ENCODE assay signal across 19 cellular contexts in the genomic region with DNA sequence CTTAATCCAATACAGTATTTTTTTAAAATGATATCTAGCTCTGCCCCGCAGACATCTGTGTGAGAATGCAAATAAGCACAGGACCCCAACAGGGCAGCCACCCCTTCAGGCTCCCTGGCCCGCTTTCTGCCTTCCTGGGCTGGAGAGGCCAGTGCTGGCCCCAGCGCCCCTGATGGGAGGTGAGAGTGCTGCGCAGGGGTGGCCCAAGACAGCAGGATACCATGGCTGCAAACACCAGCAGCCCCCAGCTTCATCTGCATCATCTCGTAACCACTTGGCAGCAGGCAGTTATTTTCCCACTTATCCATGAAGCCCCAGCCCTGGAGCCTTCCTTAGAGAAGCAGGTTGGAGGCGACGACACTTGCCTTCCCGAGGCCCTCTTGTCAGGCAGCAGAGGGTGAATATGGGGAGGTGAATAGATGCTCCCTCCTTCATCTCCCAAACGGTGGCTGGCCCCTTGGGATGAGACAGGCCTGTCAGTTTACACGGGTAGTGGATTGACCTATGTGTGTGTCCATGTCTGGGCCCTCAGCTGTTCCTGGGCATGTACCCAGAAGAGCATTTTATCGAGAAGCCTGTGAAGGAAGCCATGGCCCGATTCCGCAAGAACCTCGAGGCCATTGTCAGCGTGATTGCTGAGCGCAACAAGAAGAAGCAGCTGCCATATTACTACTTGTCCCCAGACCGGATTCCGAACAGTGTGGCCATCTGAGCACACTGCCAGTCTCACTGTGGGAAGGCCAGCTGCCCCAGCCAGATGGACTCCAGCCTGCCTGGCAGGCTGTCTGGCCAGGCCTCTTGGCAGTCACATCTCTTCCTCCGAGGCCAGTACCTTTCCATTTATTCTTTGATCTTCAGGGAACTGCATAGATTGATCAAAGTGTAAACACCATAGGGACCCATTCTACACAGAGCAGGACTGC.
A peak's percentile ranks its signal among the peaks of the same experiment; 100 is the strongest.
DNase-seq lines count a peak whose midpoint lies in the region; ATAC-seq, FAIRE-seq and TF ChIP-seq lines count a peak whose summit lies in the region.
"Had no signal": no experiment of that assay in that cellular context is flagged by ENCODE, and none has a peak within 500 bp of the region (broad histone marks: within the 10 kb centered on the region; RNA-seq: fewer than 3 reads in every experiment).

No MANE protein-coding gene starts in this region.

- TF ChIP-seq CTCF in HepG2 (CRISPR knock-in tag; IDR thresholded peaks at IDR 0.05) (no peak), psoas muscle (IDR thresholded peaks at IDR 0.05) (no peak)

- intact Hi-C loops in HepG2 (cut with micrococcal nuclease; ENCODE audit: unreplicated experiment), result loop anchor here (10.0 kb wide), 1 partner anchor 440 kb away; the partner anchor contains the start of gene ZNF22
- intact Hi-C loops in psoas muscle (cut with DNase I), result no loop called here

- H3K36me3 ChIP-seq in HepG2 (replicated peaks in 1 of 2; ENCODE audit: control insufficient read depth in 1 of 2, insufficient read depth in 2 of 2, low read length in 2 of 2), result no peaks in the 10 kb centered on the region
- H3K36me3 ChIP-seq in psoas muscle (ENCODE audit: insufficient read depth in 1 of 2, low read depth in 1 of 2), result no peaks in the 10 kb centered on the region
- no peaks in the 10 kb centered on the region for H3K36me3 ChIP-seq in MG63
- H3K36me3 ChIP-seq: adrenal gland had no signal

- H3K4me3 ChIP-seq in HepG2 (replicated peaks in 1 of 3; ENCODE audit: insufficient read depth in 1 of 3, low read depth in 2 of 3, low read length in 3 of 3), result no peak overlapping the region
- no peak overlapping the region for H3K4me3 ChIP-seq in psoas muscle
- no peak overlapping the region for H3K4me3 ChIP-seq in MG63
- H3K4me3 ChIP-seq: adrenal gland, GM12878 had no signal

- DNase-seq in DMS 273 (lab: John Stamatoyannopoulos, UW; ENCODE audit: unreplicated experiment), result peak; percentile 41
- DNase-seq in caudate nucleus (lab: John Stamatoyannopoulos, UW), result peak in 35 of 61 donors; percentile 11 to 97 (median 34)
- no peak for DNase-seq in HepG2 (ENCODE audit: low spot score)
- peak; percentile 47 to 82 for DNase-seq in psoas muscle
- DNase-seq in activated CD4-positive, alpha-beta T cell treated with anti-CD3 and anti-CD28 coated beads for 48 hours, result no peak
- no peak for DNase-seq in stimulated activated CD4-positive, alpha-beta T cell treated with anti-CD3 and anti-CD28 coated beads, Interleukin-4, amount 100 ng/mL, for 24 hours
- no peak for DNase-seq in COLO829 (ENCODE audit: low spot score)
- no peak for DNase-seq in MG63
- DNase-seq: activated CD8-positive, alpha-beta memory T cell treated with anti-CD3 and anti-CD28 coated beads for 24 hours; foreskin melanocyte; NCI-H1417; NK-92 treated with Interleukin-12 subunit alpha and Interleukin-12 subunit beta, amount 100 ng/mL, for 24 hours; stimulated activated CD4-positive, alpha-beta T cell treated with anti-CD3 and anti-CD28 coated beads, Interleukin-12 subunit alpha, Interleukin-12 subunit beta, amount 100 ng/mL, for 4 hours; stimulated activated naive CD8-positive, alpha-beta T cell treated with anti-CD3 and anti-CD28 coated beads, Interleukin-15, Interleukin-2, amounts not matched to agents 100 U/mL and 50 U/mL, for 24 hours had no signal

- BruUV-seq in HepG2 (replicated peaks; lab: Mats Ljungman, UMichigan), result no TSS peak

- POLR2A ChIA-PET in HepG2 (lab: Yijun Ruan, JAX), result no interaction called here

- peak; percentile 36 for ATAC-seq in HepG2
- peak; percentile 95 to 99 (median 98) for ATAC-seq in psoas muscle
- ATAC-seq: activated T-helper 17 cell treated with anti-CD3 and anti-CD28 coated beads, Interleukin-2, amount 50 U/mL, for 72 hours; GM12878; stimulated activated naive CD8-positive, alpha-beta T cell treated with anti-CD3 and anti-CD28 coated beads, Interleukin-15, Interleukin-2, amounts not matched to agents 100 U/mL and 50 U/mL, for 24 hours had no signal

- H3K4me2 ChIP-seq in HepG2 (ENCODE audit: low read depth, low read length), result no peak overlapping the region

- no peak overlapping the region for H3K9ac ChIP-seq in HepG2 (ENCODE audit: insufficient read depth, low read depth, low read length)

- H3K27ac ChIP-seq in caudate nucleus (ENCODE audit: low read depth, low read length), result no peak overlapping the region
- no peak overlapping the region for H3K27ac ChIP-seq in HepG2 (ENCODE audit: extremely low read length, insufficient read depth, low read length)
- H3K27ac ChIP-seq in psoas muscle, result peak overlapping the region; percentile 65
- H3K27ac ChIP-seq: adrenal gland, RWPE1 had no signal

- H4K20me1 ChIP-seq in HepG2 (ENCODE audit: insufficient read depth, low read length), result no peaks in the 10 kb centered on the region

- WGBS in HepG2 (ENCODE audit: low lambda C conversion rate), result 62% methylated on average over 13 of the region's 19 CpGs
- 41 to 50% (median 43%) methylated on average over 19 of the region's 19 CpGs for WGBS in psoas muscle, 3 donors

- CTCF ChIA-PET in HepG2 (lab: Yijun Ruan, JAX; ENCODE audit: low intra/inter-chr PET ratio, low total read pairs), result no interaction called here

- H3K27me3 ChIP-seq in HepG2 (ENCODE audit: control insufficient read depth in 1 of 2, insufficient read depth in 2 of 2, low read length in 2 of 2), result peaks cover 0 to 2% of the 10 kb centered on the region in 2 experiments; a peak in 1 of 5 replicates
- H3K27me3 ChIP-seq in psoas muscle (ENCODE audit: insufficient read depth in 3 of 3, low read length in 2 of 3), result no peaks in the 10 kb centered on the region
- no peaks in the 10 kb centered on the region for H3K27me3 ChIP-seq in MG63
- H3K27me3 ChIP-seq: adrenal gland had no signal

- no peaks in the 10 kb centered on the region for H3K79me2 ChIP-seq in HepG2 (ENCODE audit: insufficient read depth, low read length)

- in situ Hi-C loops in HepG2 (cut with HindIII; ENCODE audit: extremely low pct_ligation_motif_present, low pct_unique_long_range_greater_than_20kb), result loop anchor here (10.0 to 25.0 kb wide), 2 partner anchors 210 to 433 kb away; partner anchors contain the start of gene ZNF22

- TF ChIP-seq EP300 in HepG2 (IDR thresholded peaks at IDR 0.05; ENCODE audit: low read depth in 2 of 2, low read length in 2 of 2) (no peak), HepG2 (CRISPR knock-in tag; IDR thresholded peaks at IDR 0.05; ENCODE audit: borderline replicate concordance) (no peak)

- H3K4me1 ChIP-seq in HepG2 (ENCODE audit: insufficient read depth, low read length) (no peaks in the 10 kb centered on the region), psoas muscle (peaks cover 12% of the 10 kb centered on the region)
- H3K4me1 ChIP-seq: adrenal gland had no signal

- FAIRE-seq in HepG2 (lab: Jason Lieb, UNC), result no peak
- FAIRE-seq: colon, GM12878 had no signal

- TF ChIP-seq RAD21 in HepG2 (CRISPR knock-in tag; IDR thresholded peaks at IDR 0.05), result no peak

- H3K9me3 ChIP-seq in HepG2 (ENCODE audit: low read length) (no peaks in the 10 kb centered on the region), psoas muscle (no peaks in the 10 kb centered on the region), MG63 (no peaks in the 10 kb centered on the region)
- H3K9me3 ChIP-seq: adrenal gland had no signal

- H2AFZ ChIP-seq in HepG2 (ENCODE audit: low read length), result no peak overlapping the region

- TF ChIP-seq POLR2A in HepG2 (IDR thresholded peaks at IDR 0.05; ENCODE audit: insufficient read depth in 1 of 2, low read depth in 2 of 2, low read length in 2 of 2), result no peak

TF ChIP-seq in HepG2, 621 proteins besides CTCF, POLR2A, EP300 and RAD21:
- TF ChIP-seq CBX1 (IDR thresholded peaks at IDR 0.05; ENCODE audit: low read depth), result no peak
- no peak for TF ChIP-seq DDIT3 (CRISPR knock-in tag; IDR thresholded peaks at IDR 0.05)
- no peak for TF ChIP-seq ZNF580 (CRISPR knock-in tag; IDR thresholded peaks at IDR 0.05; ENCODE audit: borderline replicate concordance, low read depth)
- no peak for TF ChIP-seq POGK (CRISPR knock-in tag; conservative IDR thresholded peaks at IDR 0.05)
- no peak for TF ChIP-seq ATF2 (CRISPR knock-in tag; IDR thresholded peaks at IDR 0.05)
- TF ChIP-seq ZSCAN25 (CRISPR knock-in tag; IDR thresholded peaks at IDR 0.05), result no peak
- TF ChIP-seq ZNF441 (CRISPR knock-in tag; IDR thresholded peaks at IDR 0.05; ENCODE audit: borderline replicate concordance), result no peak
- TF ChIP-seq ZNF737 (CRISPR knock-in tag; IDR thresholded peaks at IDR 0.05; ENCODE audit: borderline replicate concordance), result no peak

Comparison
In these comparisons a context has a peak if more than half of its experiments do, and no peak if none do; other contexts are left out.
1. DNase-seq: peak in DMS 273 (single experiment), caudate nucleus (35 of 61) and psoas muscle (2 of 2); none in HepG2 (single experiment), activated CD4-positive, alpha-beta T cell treated with anti-CD3 and anti-CD28 coated beads for 48 hours (single experiment), stimulated activated CD4-positive, alpha-beta T cell treated with anti-CD3 and anti-CD28 coated beads, Interleukin-4, amount 100 ng/mL, for 24 hours (single experiment), COLO829 (single experiment) and MG63 (single experiment).